8 cellular contexts compared by ENCODE assay signal in the genomic region with DNA sequence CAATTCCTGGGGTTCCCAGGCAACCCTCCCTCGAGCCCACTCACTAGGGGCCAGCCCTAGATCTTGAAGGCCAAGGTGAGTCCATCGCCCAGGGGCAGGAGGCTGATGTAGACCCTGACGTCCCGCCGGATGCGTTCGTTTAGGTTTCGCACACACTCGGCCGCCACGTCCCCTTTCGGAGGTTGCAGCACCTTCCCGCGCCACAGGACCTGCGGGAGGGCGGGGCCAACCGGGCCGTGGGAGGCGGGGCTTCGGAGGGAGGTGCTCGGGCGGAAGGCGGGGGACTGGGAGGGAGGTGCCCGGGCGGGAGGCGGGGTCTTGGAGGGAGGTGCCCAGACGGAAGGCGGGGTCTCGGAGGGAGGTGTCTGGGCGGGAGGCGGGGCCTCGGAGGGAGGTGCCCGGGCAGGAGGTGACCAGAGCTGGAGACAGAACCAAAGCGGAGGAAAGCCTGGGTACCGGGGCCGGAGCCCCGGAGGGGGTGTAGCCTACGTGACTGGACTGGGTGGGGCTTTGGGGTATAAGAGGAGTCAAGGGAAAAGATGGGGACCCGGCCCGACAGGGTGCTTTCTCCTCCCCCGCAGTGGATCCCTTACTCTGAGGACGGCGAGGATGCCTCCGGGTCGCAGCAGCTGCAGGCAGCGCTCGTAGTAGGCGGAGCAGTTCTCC. TPM values are rescaled to one million over a fixed set of nuclear protein-coding genes. Genes with fewer than 3 reads are reported as not detected.
A peak's percentile ranks its signal among the peaks of the same experiment; 100 is the strongest.
DNase-seq lines count a peak whose midpoint lies in the region; ATAC-seq and TF ChIP-seq lines count a peak whose summit lies in the region.

No MANE protein-coding gene starts in this region.

- DNase-seq in AG08395 (ENCODE audit: low spot score) (peak; percentile 96), NCI-H69 (lab: John Stamatoyannopoulos, UW) (peak; percentile 93), dermis microvascular lymphatic vessel endothelial cell (ENCODE audit: low read depth in 2 of 2) (peak; percentile 59 to 89), lower leg skin (ENCODE audit: low spot score in 2 of 2) (peak; percentile 93 to 99)
- peak; percentile 98 for DNase-seq in activated CD4-positive, alpha-beta memory T cell treated with anti-CD3 and anti-CD28 coated beads for 36 hours
- DNase-seq in stimulated activated CD4-positive, alpha-beta T cell treated with anti-CD3 and anti-CD28 coated beads, Interleukin-4, amount 100 ng/mL, for 4 hours = peak; percentile 96 to 99

- POLR2A ChIA-PET in activated CD4-positive, alpha-beta memory T cell treated with anti-CD3 and anti-CD28 coated beads for 36 hours (lab: Charles Lee) = interaction anchor here (1.1 to 6.4 kb wide), 4 partner anchors 21 to 123 kb away, joined by 3 to 54 read pairs (median 4); partner anchors contain the start of genes SAMD8 and VDAC2

- H3K4me3 ChIP-seq in lower leg skin (ENCODE audit: low read depth, poor library complexity, severe bottlenecking) = peak overlapping the region; percentile 44

- ATAC-seq in GM19025 (IDR thresholded peaks at IDR 0.05; ENCODE audit: low read depth, unreplicated experiment) = peak; percentile 50
- peak; percentile 59 for ATAC-seq in HG03280 (IDR thresholded peaks at IDR 0.05; ENCODE audit: unreplicated experiment)

- intact Hi-C loops in activated CD4-positive, alpha-beta memory T cell treated with anti-CD3 and anti-CD28 coated beads for 36 hours (cut with micrococcal nuclease) = loop anchor here (1.0 to 10.0 kb wide), 6 partner anchors 24 to 1059 kb away; partner anchors contain the start of genes KAT6B, SAMD8 and VDAC2
- intact Hi-C loops in lower leg skin (cut with DNase I; ENCODE audit: low total_unique reads) = loop anchor here (5.0 kb wide), 1 partner anchor 47 kb away; no protein-coding TSS in a partner anchor

- TF ChIP-seq POLR2A in lower leg skin (IDR thresholded peaks at IDR 0.05) = no peak

- no peaks in the 10 kb centered on the region for H3K27me3 Mint-ChIP-seq in activated CD4-positive, alpha-beta memory T cell treated with anti-CD3 and anti-CD28 coated beads for 36 hours

- H3K36me3 Mint-ChIP-seq in activated CD4-positive, alpha-beta memory T cell treated with anti-CD3 and anti-CD28 coated beads for 36 hours = peaks cover 31% of the 10 kb centered on the region

- CTCF ChIA-PET in activated CD4-positive, alpha-beta memory T cell treated with anti-CD3 and anti-CD28 coated beads for 36 hours (lab: Charles Lee) = interaction anchor here (0.6 to 9.0 kb wide), 8 partner anchors 11 to 990 kb away, joined by 3 to 109 read pairs (median 10); partner anchors contain the start of gene VDAC2

- no peak for TF ChIP-seq CTCF in lower leg skin (IDR thresholded peaks at IDR 0.05)

- H3K9me3 Mint-ChIP-seq in activated CD4-positive, alpha-beta memory T cell treated with anti-CD3 and anti-CD28 coated beads for 36 hours = no peaks in the 10 kb centered on the region

- H3K4me1 Mint-ChIP-seq in activated CD4-positive, alpha-beta memory T cell treated with anti-CD3 and anti-CD28 coated beads for 36 hours (ENCODE audit: low read depth) = peaks cover 28% of the 10 kb centered on the region

- peak overlapping the region; percentile 85 for H3K27ac Mint-ChIP-seq in activated CD4-positive, alpha-beta memory T cell treated with anti-CD3 and anti-CD28 coated beads for 36 hours

- 3 to 8% methylated on average over 33 to 36 of the region's 48 CpGs for WGBS in lower leg skin, 2 donors

- H3K4me3 Mint-ChIP-seq in activated CD4-positive, alpha-beta memory T cell treated with anti-CD3 and anti-CD28 coated beads for 36 hours = peak overlapping the region; percentile 80

RNA-seq across cellular contexts. Expression of gene COMTD1, which starts 1.6 kb away (rescaled TPM):
- 10 to 100 TPM; 40.0 to 41.3 TPM for total RNA-seq in activated CD4-positive, alpha-beta memory T cell treated with anti-CD3 and anti-CD28 coated beads for 36 hours
- total RNA-seq in dermis microvascular lymphatic vessel endothelial cell = 11.1 and 15.5 TPM in 2 replicates
- total RNA-seq in lower leg skin = 100 to 1,000 TPM in 1 of 4 donors, 10 to 100 TPM in 3; 57.1 to 115 (median 71.5) TPM

RNA-seq across cellular contexts. Expression of gene VDAC2, which starts 23.6 kb away (rescaled TPM):
- 100 to 1,000 TPM; 217 to 221 TPM for total RNA-seq in activated CD4-positive, alpha-beta memory T cell treated with anti-CD3 and anti-CD28 coated beads for 36 hours
- total RNA-seq in dermis microvascular lymphatic vessel endothelial cell (116 and 119 TPM in 2 replicates), lower leg skin (100 to 1,000 TPM; 121 to 145 (median 140) TPM)

Comparison
In these comparisons a context has a peak if more than half of its experiments do, and no peak if none do; other contexts are left out.
1. Peak in every context shown above with its lines: DNase-seq, ATAC-seq and H3K4me3 ChIP-seq.